In genomic region chr22:35625763-35626162, GRCh38 we compare ENCODE assay signal across 26 cellular contexts. TPM values are rescaled to one million over a fixed set of nuclear protein-coding genes. Genes with fewer than 3 reads are reported as not detected.
DNase-seq lines count a peak whose midpoint lies in the region; TF ChIP-seq lines count a peak whose summit lies in the region.
"Had no signal": no experiment of that assay in that cellular context is flagged by ENCODE, and none has a peak within 500 bp of the region (broad histone marks: within the 10 kb centered on the region; RNA-seq: fewer than 3 reads in every experiment).

No MANE protein-coding gene starts in this region.

- intact Hi-C loops in PC-9 (cut with micrococcal nuclease; ENCODE audit: unreplicated experiment) = loop anchor here (10.0 kb wide), 1 partner anchor 649 kb away; no protein-coding TSS in a partner anchor

- H3K4me3 Mint-ChIP-seq in glutamatergic neuron (ENCODE audit: unreplicated experiment) = peak overlapping the region; percentile 35
- H3K4me3 Mint-ChIP-seq in type B pancreatic cell = peak overlapping the region; percentile 8
- H3K4me3 Mint-ChIP-seq in neural progenitor cell = no peak overlapping the region
- no peak overlapping the region for H3K4me3 Mint-ChIP-seq in T-helper 2 cell treated with Interferon-gamma antibody and Interleukin-4, amounts not matched to agents 5 μg/mL and 100 μg/mL, for 36 hours
- H3K4me3 Mint-ChIP-seq: CD14-positive monocyte had no signal

- H3K4me1 Mint-ChIP-seq in glutamatergic neuron (ENCODE audit: low read depth, unreplicated experiment) = peaks cover 15% of the 10 kb centered on the region
- H3K4me1 Mint-ChIP-seq in type B pancreatic cell (ENCODE audit: unreplicated experiment) = peaks cover 45% of the 10 kb centered on the region
- peaks cover 35% of the 10 kb centered on the region for H3K4me1 Mint-ChIP-seq in neural progenitor cell
- H3K4me1 Mint-ChIP-seq in T-helper 2 cell treated with Interferon-gamma antibody and Interleukin-4, amounts not matched to agents 5 μg/mL and 100 μg/mL, for 36 hours (ENCODE audit: low read depth) = peaks cover 27% of the 10 kb centered on the region

- peaks cover 0 to 21% (median 8%) of the 10 kb centered on the region in 11 experiments; a peak in 6 of 22 replicates for H3K27me3 ChIP-seq in BLaER1 treated with 17β-estradiol and CSF1 and Interleukin-3, amounts not matched to agents 10 nM and 100 nM
- H3K27me3 ChIP-seq in PC-9 (ENCODE audit: insufficient read depth, low read depth) = no peaks in the 10 kb centered on the region
- H3K27me3 ChIP-seq in neural progenitor cell = no peaks in the 10 kb centered on the region
- H3K27me3 ChIP-seq: Peyer's patch had no signal

- H3K9me3 Mint-ChIP-seq in glutamatergic neuron (ENCODE audit: unreplicated experiment) (peaks cover 11% of the 10 kb centered on the region), type B pancreatic cell (no peaks in the 10 kb centered on the region), neural progenitor cell (peaks cover 2% of the 10 kb centered on the region)
- no peaks in the 10 kb centered on the region for H3K9me3 Mint-ChIP-seq in T-helper 2 cell treated with Interferon-gamma antibody and Interleukin-4, amounts not matched to agents 5 μg/mL and 100 μg/mL, for 36 hours
- H3K9me3 Mint-ChIP-seq: CD8-positive, alpha-beta memory T cell had no signal

- CTCF ChIA-PET in PC-9 (lab: Charles Lee) = no interaction called here

- no peak overlapping the region for H3K4me3 ChIP-seq in BLaER1 treated with 17β-estradiol and CSF1 and Interleukin-3, amounts not matched to agents 10 nM and 100 nM
- H3K4me3 ChIP-seq in PC-9 (no peak overlapping the region), neural progenitor cell (no peak overlapping the region)
- H3K4me3 ChIP-seq: Peyer's patch had no signal

- peaks cover 12% of the 10 kb centered on the region for H3K27me3 Mint-ChIP-seq in glutamatergic neuron (ENCODE audit: unreplicated experiment)
- no peaks in the 10 kb centered on the region for H3K27me3 Mint-ChIP-seq in type B pancreatic cell
- H3K27me3 Mint-ChIP-seq in neural progenitor cell (ENCODE audit: insufficient read depth, low read depth) = peaks cover 11% of the 10 kb centered on the region
- peaks cover 2% of the 10 kb centered on the region for H3K27me3 Mint-ChIP-seq in T-helper 2 cell treated with Interferon-gamma antibody and Interleukin-4, amounts not matched to agents 5 μg/mL and 100 μg/mL, for 36 hours (ENCODE audit: low read depth)

- H3K9ac ChIP-seq in BLaER1 treated with 17β-estradiol and CSF1 and Interleukin-3, amounts not matched to agents 10 nM and 100 nM = no peak overlapping the region
- no peak overlapping the region for H3K9ac ChIP-seq in neural progenitor cell

- H3K79me2 ChIP-seq in PC-9 (ENCODE audit: low read depth) = peaks cover 10% of the 10 kb centered on the region
- H3K79me2 ChIP-seq in neural progenitor cell (ENCODE audit: low read depth) = no peaks in the 10 kb centered on the region

- no peak overlapping the region for H2AFZ ChIP-seq in PC-9
- no peak overlapping the region for H2AFZ ChIP-seq in neural progenitor cell (replicated peaks)

- H3K27ac Mint-ChIP-seq in glutamatergic neuron (ENCODE audit: unreplicated experiment) (no peak overlapping the region), type B pancreatic cell (no peak overlapping the region), neural progenitor cell (no peak overlapping the region)
- no peak overlapping the region for H3K27ac Mint-ChIP-seq in T-helper 2 cell treated with Interferon-gamma antibody and Interleukin-4, amounts not matched to agents 5 μg/mL and 100 μg/mL, for 36 hours
- H3K27ac Mint-ChIP-seq: CD14-positive monocyte had no signal

- H3K27ac ChIP-seq in BLaER1 treated with 17β-estradiol and CSF1 and Interleukin-3, amounts not matched to agents 10 nM and 100 nM = no peak overlapping the region
- H3K27ac ChIP-seq in PC-9 = 0 out of 2 replicates have a peak overlapping the region, but pooled peaks have one; percentile 98
- no peak overlapping the region for H3K27ac ChIP-seq in neural progenitor cell
- H3K27ac ChIP-seq: Peyer's patch had no signal

- H4K20me1 ChIP-seq in BLaER1 treated with 17β-estradiol and CSF1 and Interleukin-3, amounts not matched to agents 10 nM and 100 nM = peaks cover 0 to 4% (median 0%) of the 10 kb centered on the region in 11 experiments; a peak in 3 of 22 replicates
- H4K20me1 ChIP-seq in PC-9 (ENCODE audit: insufficient read depth) = no peaks in the 10 kb centered on the region
- H4K20me1 ChIP-seq in neural progenitor cell (ENCODE audit: low read depth) = no peaks in the 10 kb centered on the region

- peak overlapping the region in 9 of 11 experiments; percentile 21 to 86 (median 57); a peak in 14 of 22 replicates for H3K4me2 ChIP-seq in BLaER1 treated with 17β-estradiol and CSF1 and Interleukin-3, amounts not matched to agents 10 nM and 100 nM
- no peak overlapping the region for H3K4me2 ChIP-seq in PC-9
- no peak overlapping the region for H3K4me2 ChIP-seq in neural progenitor cell

- no peaks in the 10 kb centered on the region for H3K36me3 ChIP-seq in BLaER1 treated with 17β-estradiol and CSF1 and Interleukin-3, amounts not matched to agents 10 nM and 100 nM
- H3K36me3 ChIP-seq in PC-9 (ENCODE audit: low read depth) (no peaks in the 10 kb centered on the region), neural progenitor cell (no peaks in the 10 kb centered on the region)
- H3K36me3 ChIP-seq: Peyer's patch had no signal

- TF ChIP-seq CTCF in PC-9 (conservative IDR thresholded peaks at IDR 0.05) (no peak), glutamatergic neuron (IDR thresholded peaks at IDR 0.05; ENCODE audit: partially characterized antibody, unreplicated experiment) (no peak), type B pancreatic cell (conservative IDR thresholded peaks at IDR 0.05) (no peak), neural progenitor cell (IDR thresholded peaks at IDR 0.05) (no peak)

- DNase-seq in PC-9 = no peak
- DNase-seq in glutamatergic neuron = no peak
- DNase-seq in type B pancreatic cell (ENCODE audit: extremely low spot score, unreplicated experiment) = no peak
- no peak for DNase-seq in NCI-H748 treated with DMSO at 0.1 percent for 48 hours (lab: John Stamatoyannopoulos, UW)
- no peak for DNase-seq in neural progenitor cell (ENCODE audit: low spot score)
- no peak for DNase-seq in T-helper 2 cell treated with Interferon-gamma antibody and Interleukin-4, amounts not matched to agents 5 μg/mL and 100 μg/mL, for 36 hours (ENCODE audit: low spot score)
- DNase-seq: AML-193; Calu3; CD8-positive, alpha-beta memory T cell; DMS79 treated with DMSO at 0.1 percent for 48 hours; GF-D8; GOT3; HCEC 1CT; Kasumi-1; MV-4-11; NCI-H1105; NCI-H146; NCI-H1930; NCI-H2107; NCI-H446; NCI-H524 treated with DMSO at 0.1 percent for 48 hours; NK-92 treated with Interleukin-12 subunit alpha and Interleukin-12 subunit beta, amount 100 ng/mL, for 24 hours; Peyer's patch; SHP77 treated with DMSO at 0.1 percent for 48 hours had no signal

- no TSS peak for BruUV-seq in PC-9 (replicated peaks; lab: Mats Ljungman, UMichigan)

- POLR2A ChIA-PET in PC-9 (lab: Charles Lee; ENCODE audit: unreplicated experiment) = no interaction called here

- no peaks in the 10 kb centered on the region for H3K9me3 ChIP-seq in BLaER1 treated with 17β-estradiol and CSF1 and Interleukin-3, amounts not matched to agents 10 nM and 100 nM (replicated peaks in 1 of 11)
- H3K9me3 ChIP-seq in PC-9 (ENCODE audit: insufficient read depth, low read depth) = no peaks in the 10 kb centered on the region
- no peaks in the 10 kb centered on the region for H3K9me3 ChIP-seq in neural progenitor cell (ENCODE audit: low read depth)
- H3K9me3 ChIP-seq: Peyer's patch had no signal

- H3F3A ChIP-seq in PC-9 (ENCODE audit: insufficient read depth, low read depth) (peaks cover 50% of the 10 kb centered on the region), neural progenitor cell (ENCODE audit: low read depth) (peaks cover 2% of the 10 kb centered on the region)

- H3K4me1 ChIP-seq in BLaER1 treated with 17β-estradiol and CSF1 and Interleukin-3, amounts not matched to agents 10 nM and 100 nM = peaks cover 21 to 61% (median 53%) of the 10 kb centered on the region in 10 experiments
- H3K4me1 ChIP-seq in PC-9 (replicated peaks; ENCODE audit: insufficient read depth) = peaks cover 60% of the 10 kb centered on the region
- peaks cover 15% of the 10 kb centered on the region for H3K4me1 ChIP-seq in neural progenitor cell

- H3K36me3 Mint-ChIP-seq in glutamatergic neuron (ENCODE audit: unreplicated experiment) (no peaks in the 10 kb centered on the region), type B pancreatic cell (peaks cover 4% of the 10 kb centered on the region), neural progenitor cell (no peaks in the 10 kb centered on the region)
- peaks cover 1% of the 10 kb centered on the region for H3K36me3 Mint-ChIP-seq in T-helper 2 cell treated with Interferon-gamma antibody and Interleukin-4, amounts not matched to agents 5 μg/mL and 100 μg/mL, for 36 hours (ENCODE audit: low read depth)
- H3K36me3 Mint-ChIP-seq: CD14-positive monocyte; CD8-positive, alpha-beta memory T cell had no signal

- no peaks in the 10 kb centered on the region for H3K9me2 ChIP-seq in PC-9 (ENCODE audit: insufficient read depth)

RNA-seq across cellular contexts. Expression of gene MB, which starts 8.6 kb away (rescaled TPM):
- 5.0 and 5.8 TPM in 2 replicates for total RNA-seq in PC-9 (2021)
- not detected for total RNA-seq in glutamatergic neuron (ENCODE audit: unreplicated experiment)
- total RNA-seq in type B pancreatic cell (ENCODE audit: low replicate concordance) = 0.36 and 0.48 TPM in 2 replicates
- total RNA-seq in neural progenitor cell (ENCODE audit: low replicate concordance) = 0.53 TPM in 1 of 2 replicates, not detected in the other
- total RNA-seq: Calu3 had no signal

RNA-seq across cellular contexts. Expression of gene APOL6, which starts 22.5 kb away (rescaled TPM):
- total RNA-seq in PC-9 (2021) (16.7 and 18.6 TPM in 2 replicates), glutamatergic neuron (ENCODE audit: unreplicated experiment) (not detected), type B pancreatic cell (ENCODE audit: low replicate concordance) (9.0 and 13.4 TPM in 2 replicates), neural progenitor cell (ENCODE audit: low replicate concordance) (0.03 TPM in 1 of 2 replicates, not detected in the other)

Comparison
In these comparisons a context has a peak if more than half of its experiments do, and no peak if none do; other contexts are left out.
1. H3K4me2 ChIP-seq: peak in BLaER1 treated with 17β-estradiol and CSF1 and Interleukin-3, amounts not matched to agents 10 nM and 100 nM (9 of 11); none in PC-9 (single experiment) and neural progenitor cell (single experiment).
2. H3K4me3 Mint-ChIP-seq: peak in glutamatergic neuron (single experiment) and type B pancreatic cell (single experiment); none in neural progenitor cell (single experiment) and T-helper 2 cell treated with Interferon-gamma antibody and Interleukin-4, amounts not matched to agents 5 μg/mL and 100 μg/mL, for 36 hours (single experiment).